In genomic region chr5:62653864-62654575, GRCh38 we compare ENCODE assay signal across 15 cellular contexts.
"Had no signal": no experiment of that assay in that cellular context is flagged by ENCODE, and none has a peak within 500 bp of the region (broad histone marks: within the 10 kb centered on the region; RNA-seq: fewer than 3 reads in every experiment).

No MANE protein-coding gene starts in this region.

- H3K4me3 Mint-ChIP-seq: activated T-cell treated with anti-CD3 and anti-CD28 coated beads, Interleukin-2, amount 50 U/mL, for 72 hours; natural killer cell had no signal

- DNase-seq: activated CD4-positive, alpha-beta T cell treated with anti-CD3 and anti-CD28 coated beads, Interleukin-2, amount 50 U/mL, for 4 hours; activated gamma-delta T cell treated with Interleukin-2 at 50 U/mL for 16 hours; activated T-cell treated with anti-CD3 and anti-CD28 coated beads, Interleukin-2, amount 50 U/mL, for 72 hours; aorta; foreskin melanocyte; head of caudate nucleus; left colon; mammary epithelial cell; mucosa of descending colon; natural killer cell; nucleus accumbens; psoas muscle; sigmoid colon; stimulated activated naive CD4-positive, alpha-beta T cell treated with Interleukin-2 at 50 U/mL for 16 hours; T-helper 2 cell had no signal

- H3K27ac ChIP-seq: psoas muscle, sigmoid colon had no signal

- H3K4me1 ChIP-seq: psoas muscle, sigmoid colon had no signal

- H3K36me3 ChIP-seq: sigmoid colon had no signal

- H3K9me3 ChIP-seq: mucosa of descending colon, psoas muscle, sigmoid colon had no signal

- ATAC-seq: activated T-cell treated with anti-CD3 and anti-CD28 coated beads, Interleukin-2, amount 50 U/mL, for 72 hours; left colon; mucosa of descending colon; natural killer cell; psoas muscle had no signal

- H3K4me3 ChIP-seq: mucosa of descending colon, psoas muscle, sigmoid colon had no signal

- H3K27me3 ChIP-seq: sigmoid colon had no signal

- H3K36me3 Mint-ChIP-seq: natural killer cell had no signal

- H3K27ac Mint-ChIP-seq: activated T-cell treated with anti-CD3 and anti-CD28 coated beads, Interleukin-2, amount 50 U/mL, for 72 hours; natural killer cell had no signal
